Comparison of ENCODE assay signal across 17 cellular contexts in the genomic region with DNA sequence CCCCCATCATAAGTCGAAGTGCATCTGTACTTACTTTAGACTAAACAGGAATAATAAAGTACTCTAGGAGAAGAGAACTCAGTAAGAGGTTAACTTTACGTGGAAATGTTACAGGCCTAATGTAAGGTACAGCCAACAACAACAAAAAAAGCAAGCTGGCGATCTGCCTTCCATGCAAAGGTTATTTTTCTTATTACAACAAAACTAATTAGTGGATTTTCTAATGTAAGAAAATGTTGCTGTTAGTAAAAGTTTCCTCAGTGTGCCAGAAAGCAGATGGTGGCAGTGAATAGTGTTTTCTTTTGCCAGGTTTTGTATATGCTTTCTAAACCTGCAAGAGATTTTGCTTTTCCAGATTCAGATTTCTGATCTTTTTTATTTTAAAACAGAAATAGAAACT.
"Had no signal": no experiment of that assay in that cellular context is flagged by ENCODE, and none has a peak within 500 bp of the region (broad histone marks: within the 10 kb centered on the region; RNA-seq: fewer than 3 reads in every experiment).

No MANE protein-coding gene starts in this region.

- H3K27me3 ChIP-seq: body of pancreas, heart left ventricle, neural progenitor cell, SJCRH30 had no signal

- H3K4me3 ChIP-seq: body of pancreas, coronary artery, heart left ventricle, neural progenitor cell, SJCRH30 had no signal

- H3K4me1 ChIP-seq: SJCRH30 had no signal

- H3K9me3 ChIP-seq: body of pancreas, heart left ventricle, SJCRH30 had no signal

- DNase-seq: activated CD4-positive, alpha-beta memory T cell treated with anti-CD3 and anti-CD28 coated beads for 36 hours; activated CD4-positive, alpha-beta T cell treated with anti-CD3 and anti-CD28 coated beads for 36 hours; activated T-cell treated with anti-CD3 and anti-CD28 coated beads for 4 hours; amniotic stem cell; body of pancreas; effector memory CD4-positive, alpha-beta T cell; foreskin melanocyte; heart left ventricle; kidney glomerular epithelial cell; left ventricle myocardium superior; SJCRH30; stimulated activated CD4-positive, alpha-beta T cell treated with anti-CD3 and anti-CD28 coated beads, Interleukin-12 subunit alpha, Interleukin-12 subunit beta, amount 100 ng/mL, for 4 hours; stimulated activated CD4-positive, alpha-beta T cell treated with anti-CD3 and anti-CD28 coated beads, Interleukin-2, amount 100 ng/mL, for 24 hours; stimulated activated naive CD8-positive, alpha-beta T cell treated with anti-CD3 and anti-CD28 coated beads, Interleukin-15, Interleukin-2, amounts not matched to agents 100 U/mL and 50 U/mL, for 24 hours; T-helper 2 cell had no signal

- H3K36me3 ChIP-seq: heart left ventricle, neural progenitor cell, SJCRH30 had no signal

- H3K27ac ChIP-seq: body of pancreas, neural progenitor cell, SJCRH30 had no signal
